18 cellular contexts compared by ENCODE assay signal in the genomic region with DNA sequence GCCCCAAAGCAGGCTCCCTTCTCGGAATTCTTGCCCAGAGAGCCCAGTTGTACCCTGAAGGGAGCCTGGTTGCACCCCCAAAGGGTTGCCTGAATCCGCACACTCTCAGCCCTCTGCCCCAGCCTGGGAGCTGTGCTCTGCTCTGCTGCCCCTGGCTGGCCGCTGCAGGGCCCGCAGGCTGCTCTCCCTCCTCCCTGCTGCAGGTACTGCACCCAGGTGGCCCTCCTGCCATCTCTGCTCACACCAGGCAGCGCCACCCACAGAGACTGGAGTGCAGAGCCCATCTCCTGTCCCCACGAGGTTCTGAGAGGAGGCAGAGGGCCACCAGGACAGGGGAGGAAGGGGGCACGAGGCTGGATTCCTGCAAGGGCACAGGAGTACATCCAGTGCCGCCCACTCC.
A peak's percentile ranks its signal among the peaks of the same experiment; 100 is the strongest.
DNase-seq lines count a peak whose midpoint lies in the region; ATAC-seq and TF ChIP-seq lines count a peak whose summit lies in the region.
"Had no signal": no experiment of that assay in that cellular context is flagged by ENCODE, and none has a peak within 500 bp of the region (broad histone marks: within the 10 kb centered on the region; RNA-seq: fewer than 3 reads in every experiment).

No MANE protein-coding gene starts in this region.

- no peak overlapping the region for H3K18ac ChIP-seq in mesenchymal stem cell (ENCODE audit: low read depth in 1 of 2, low read length in 2 of 2)

- H4K91ac ChIP-seq in mesenchymal stem cell (ENCODE audit: low read length) = no peak overlapping the region

- H3K23ac ChIP-seq in mesenchymal stem cell (ENCODE audit: low read length in 2 of 2) = no peak overlapping the region

- H3K4ac ChIP-seq in mesenchymal stem cell (ENCODE audit: low read depth in 1 of 2, low read length in 2 of 2) = no peak overlapping the region

- ATAC-seq in esophagus mucosa (peak; percentile 42), HG03457 (IDR thresholded peaks at IDR 0.05; ENCODE audit: unreplicated experiment) (no peak)
- ATAC-seq: activated naive CD4-positive, alpha-beta T cell treated with anti-CD3 and anti-CD28 coated beads, Interleukin-2, amount 50 U/mL, for 72 hours; left ventricle myocardium superior had no signal

- peak; percentile 83 for DNase-seq in H7
- DNase-seq in NCI-H510A treated with DMSO at 0.1 percent for 48 hours (lab: John Stamatoyannopoulos, UW) = peak; percentile 33
- no peak for DNase-seq in progenitor cell of endocrine pancreas (ENCODE audit: low spot score, unreplicated experiment)
- no peak for DNase-seq in mesenchymal stem cell
- no peak for DNase-seq in cardiac septum (ENCODE audit: low spot score)
- DNase-seq: activated CD4-positive, alpha-beta T cell treated with anti-CD3 and anti-CD28 coated beads, Interleukin-2, amount 50 U/mL, for 1 hour; activated T-cell treated with anti-CD3 and anti-CD28 coated beads for 4 hours; BE2C; DMS79; left ventricle myocardium superior; naive B cell; NCI-H187; retina had no signal

- H2BK12ac ChIP-seq in mesenchymal stem cell (ENCODE audit: low read length in 2 of 2) = no peak overlapping the region

- 38% methylated on average over 8 of the region's 8 CpGs for WGBS in mesenchymal stem cell

- H4K8ac ChIP-seq in mesenchymal stem cell (ENCODE audit: low read length) = no peak overlapping the region

- H2AFZ ChIP-seq in mesenchymal stem cell (ENCODE audit: low read depth, low read length) = no peak overlapping the region

- H2BK15ac ChIP-seq in mesenchymal stem cell (ENCODE audit: low read depth, poor library complexity, severe bottlenecking) = no peak overlapping the region

- intact Hi-C loops in cardiac septum (cut with DNase I) = no loop called here

- no peaks in the 10 kb centered on the region for H3K79me1 ChIP-seq in mesenchymal stem cell (replicated peaks; ENCODE audit: low read length, poor library complexity, severe bottlenecking)

- no peak overlapping the region for H2AK5ac ChIP-seq in mesenchymal stem cell (ENCODE audit: low read length, severe bottlenecking)

- H3K4me3 ChIP-seq in H7 (ENCODE audit: insufficient read depth, low read depth, low read length) = no peak overlapping the region
- no peak overlapping the region for H3K4me3 ChIP-seq in mesenchymal stem cell (ENCODE audit: insufficient read depth in 1 of 2, low read depth in 1 of 2, low read length in 2 of 2)
- H3K4me3 ChIP-seq: breast epithelium had no signal

- no peak overlapping the region for H3K4me3 Mint-ChIP-seq in progenitor cell of endocrine pancreas (ENCODE audit: low read depth)
- H3K4me3 Mint-ChIP-seq: naive B cell; T-helper 2 cell treated with Interferon-gamma antibody and Interleukin-4, amounts not matched to agents 5 μg/mL and 100 μg/mL, for 36 hours had no signal

- H3K36me3 Mint-ChIP-seq in progenitor cell of endocrine pancreas (ENCODE audit: insufficient read depth) = no peaks in the 10 kb centered on the region
- H3K36me3 Mint-ChIP-seq: activated naive CD4-positive, alpha-beta T cell treated with anti-CD3 and anti-CD28 coated beads, Interleukin-2, amount 50 U/mL, for 72 hours; naive B cell had no signal

- no peak overlapping the region for H3K4me2 ChIP-seq in mesenchymal stem cell (ENCODE audit: low read length, poor library complexity, severe bottlenecking)

- no peaks in the 10 kb centered on the region for H3K27me3 ChIP-seq in H7 (ENCODE audit: control insufficient read depth, insufficient read depth, low read length)
- peaks cover 9 to 16% of the 10 kb centered on the region in 2 experiments for H3K27me3 ChIP-seq in mesenchymal stem cell (ENCODE audit: control insufficient read depth in 1 of 2, insufficient read depth in 1 of 2, low read length in 2 of 2)

- H3K27ac Mint-ChIP-seq in progenitor cell of endocrine pancreas = no peak overlapping the region
- H3K27ac Mint-ChIP-seq: activated naive CD4-positive, alpha-beta T cell treated with anti-CD3 and anti-CD28 coated beads, Interleukin-2, amount 50 U/mL, for 72 hours; T-helper 2 cell treated with Interferon-gamma antibody and Interleukin-4, amounts not matched to agents 5 μg/mL and 100 μg/mL, for 36 hours had no signal

- no peak overlapping the region for H2BK120ac ChIP-seq in mesenchymal stem cell (ENCODE audit: low read depth, low read length)

- H3K14ac ChIP-seq in mesenchymal stem cell (ENCODE audit: low read length in 2 of 2) = no peak overlapping the region

- no peaks in the 10 kb centered on the region for H3K27me3 Mint-ChIP-seq in progenitor cell of endocrine pancreas

- no peaks in the 10 kb centered on the region for H3K9me3 Mint-ChIP-seq in progenitor cell of endocrine pancreas (ENCODE audit: low read depth)
- H3K9me3 Mint-ChIP-seq: activated naive CD4-positive, alpha-beta T cell treated with anti-CD3 and anti-CD28 coated beads, Interleukin-2, amount 50 U/mL, for 72 hours; T-helper 2 cell treated with Interferon-gamma antibody and Interleukin-4, amounts not matched to agents 5 μg/mL and 100 μg/mL, for 36 hours had no signal

- no peak overlapping the region for H2BK5ac ChIP-seq in mesenchymal stem cell (ENCODE audit: low read depth, low read length, poor library complexity, severe bottlenecking)

- H3K9ac ChIP-seq in mesenchymal stem cell (ENCODE audit: low read length) = no peak overlapping the region

- peaks cover 3% of the 10 kb centered on the region for H3K4me1 Mint-ChIP-seq in progenitor cell of endocrine pancreas (ENCODE audit: low read depth)

- H3K9me3 ChIP-seq in mesenchymal stem cell (ENCODE audit: control insufficient read depth, low read length) = no peaks in the 10 kb centered on the region
- H3K9me3 ChIP-seq: BE2C, breast epithelium had no signal

- peaks cover 4% of the 10 kb centered on the region for H3K4me1 ChIP-seq in mesenchymal stem cell (ENCODE audit: control insufficient read depth, insufficient read depth, low read depth, low read length)
- H3K4me1 ChIP-seq: BE2C, breast epithelium had no signal

- TF ChIP-seq CTCF in progenitor cell of endocrine pancreas (IDR thresholded peaks at IDR 0.05; ENCODE audit: unreplicated experiment) = peak; percentile 40

- no peak overlapping the region for H3K27ac ChIP-seq in mesenchymal stem cell (ENCODE audit: low read length, poor library complexity, severe bottlenecking)
- H3K27ac ChIP-seq: breast epithelium had no signal

- H3K36me3 ChIP-seq in H7 (replicated peaks; ENCODE audit: control insufficient read depth, insufficient read depth, low read length) (no peaks in the 10 kb centered on the region), mesenchymal stem cell (ENCODE audit: control insufficient read depth in 1 of 2, insufficient read depth in 2 of 2, low read depth in 1 of 2, low read length in 2 of 2) (no peaks in the 10 kb centered on the region)
- H3K36me3 ChIP-seq: BE2C, breast epithelium had no signal

Comparison
In these comparisons a context has a peak if more than half of its experiments do, and no peak if none do; other contexts are left out.
1. DNase-seq: peak in H7 (single experiment) and NCI-H510A treated with DMSO at 0.1 percent for 48 hours (single experiment); none in progenitor cell of endocrine pancreas (single experiment), mesenchymal stem cell (single experiment) and cardiac septum (single experiment).